1 cellular context compared by ENCODE assay signal in genomic region chr10:91613411-91614253, GRCh38.
TF ChIP-seq lines count a peak whose summit lies in the region.

No MANE protein-coding gene starts in this region.

TF ChIP-seq in IMR-90, 13 proteins besides CTCF, POLR2A, EP300 and RAD21:
- TF ChIP-seq BHLHE40 (IDR thresholded peaks at IDR 0.05; ENCODE audit: low read depth, low read length) (no peak; the same call in 1 of the 2 replicates), MXI1 (IDR thresholded peaks at IDR 0.05; ENCODE audit: borderline replicate concordance, low read depth, low read length) (no peak), MAFK (IDR thresholded peaks at IDR 0.05; ENCODE audit: low read depth, low read length) (peak; percentile 88), USF2 (IDR thresholded peaks at IDR 0.05; ENCODE audit: low read depth, low read length) (no peak), FOS (IDR thresholded peaks at IDR 0.05; ENCODE audit: low read depth, low read length) (peak; percentile 95), SMC3 (IDR thresholded peaks at IDR 0.05; ENCODE audit: low read depth, low read length) (peak; percentile 5; the same call in 1 of the 2 replicates), RCOR1 (IDR thresholded peaks at IDR 0.05; ENCODE audit: insufficient replicate concordance, low read length) (no peak), NFE2L2 (IDR thresholded peaks at IDR 0.05; ENCODE audit: low read depth, low read length) (0 out of 2 replicates have a peak, but pooled peaks have one; percentile 3), CEBPB (IDR thresholded peaks at IDR 0.05; ENCODE audit: low read depth, low read length) (no peak), RFX5 (IDR thresholded peaks at IDR 0.05; ENCODE audit: low read depth, low read length) (no peak), MAZ (IDR thresholded peaks at IDR 0.05; ENCODE audit: borderline replicate concordance, low read depth, low read length) (no peak), CHD1 (IDR thresholded peaks at IDR 0.05; ENCODE audit: low read depth, low read length) (no peak)
- TF ChIP-seq, protein P1, sequence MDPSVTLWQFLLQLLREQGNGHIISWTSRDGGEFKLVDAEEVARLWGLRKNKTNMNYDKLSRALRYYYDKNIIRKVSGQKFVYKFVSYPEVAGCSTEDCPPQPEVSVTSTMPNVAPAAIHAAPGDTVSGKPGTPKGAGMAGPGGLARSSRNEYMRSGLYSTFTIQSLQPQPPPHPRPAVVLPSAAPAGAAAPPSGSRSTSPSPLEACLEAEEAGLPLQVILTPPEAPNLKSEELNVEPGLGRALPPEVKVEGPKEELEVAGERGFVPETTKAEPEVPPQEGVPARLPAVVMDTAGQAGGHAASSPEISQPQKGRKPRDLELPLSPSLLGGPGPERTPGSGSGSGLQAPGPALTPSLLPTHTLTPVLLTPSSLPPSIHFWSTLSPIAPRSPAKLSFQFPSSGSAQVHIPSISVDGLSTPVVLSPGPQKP (IDR thresholded peaks at IDR 0.05; ENCODE audit: borderline replicate concordance, low read depth, low read length), result no peak
